Comparison of ENCODE assay signal across 8 cellular contexts in the genomic region with DNA sequence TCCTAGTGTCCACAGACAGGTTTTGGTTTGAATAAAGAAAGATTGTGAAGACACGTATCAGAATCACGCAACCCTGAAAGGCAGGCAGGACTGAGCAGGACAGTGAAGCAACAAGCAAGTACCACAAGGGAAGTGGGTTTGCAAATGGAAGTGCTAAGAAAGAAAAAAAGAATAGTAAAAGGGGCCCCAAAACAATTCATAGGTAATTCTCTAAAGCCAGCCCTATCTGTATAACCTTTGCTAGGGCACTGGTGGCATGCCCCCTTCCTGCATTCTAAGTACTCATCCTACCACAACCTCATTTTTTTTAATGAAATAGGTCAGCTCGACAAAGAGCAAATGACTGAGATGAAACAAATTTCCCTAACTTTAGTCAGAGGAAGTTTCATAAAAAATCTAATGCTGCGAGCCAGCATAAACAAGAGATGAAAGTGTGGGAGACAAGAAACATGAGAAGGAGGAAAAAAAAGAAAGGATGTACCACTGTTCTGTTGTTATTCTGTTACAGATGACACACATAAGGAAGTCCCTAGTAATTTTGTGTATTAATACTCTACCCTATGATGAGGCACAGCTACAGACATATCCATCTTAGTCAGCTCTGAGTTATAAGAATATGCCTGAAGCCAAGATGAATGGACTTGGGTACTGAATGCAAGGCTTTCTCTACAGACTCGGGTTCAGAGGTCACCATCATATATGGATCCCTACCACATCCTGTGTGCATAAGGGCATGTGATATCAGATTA. TPM values are rescaled to one million over a fixed set of nuclear protein-coding genes. Genes with fewer than 3 reads are reported as not detected.
DNase-seq lines count a peak whose midpoint lies in the region; ATAC-seq and TF ChIP-seq lines count a peak whose summit lies in the region.

No MANE protein-coding gene starts in this region.

- peak; percentile 72 for ATAC-seq in CD4-positive, alpha-beta T cell (ENCODE audit: poor library complexity)
- ATAC-seq in GM19395 (IDR thresholded peaks at IDR 0.05; ENCODE audit: unreplicated experiment) (peak; percentile 85), HG03432 (IDR thresholded peaks at IDR 0.05; ENCODE audit: unreplicated experiment) (peak; percentile 80), natural killer cell (peak; percentile 82 to 83 (median 82))

- peaks cover 47% of the 10 kb centered on the region for H3K4me1 Mint-ChIP-seq in CD4-positive, alpha-beta T cell (ENCODE audit: low read depth)
- H3K4me1 Mint-ChIP-seq in activated T-helper 2 cell treated with anti-CD3 and anti-CD28 coated beads, Interferon-gamma antibody, Interleukin-2, Interleukin-4, amounts not matched to agents 10 μg/mL and 5 μg/mL and 100 μg/mL, durations not matched to agents 14 hours and 24 hours and 36 hours (ENCODE audit: low read depth), result peaks cover 50% of the 10 kb centered on the region
- peaks cover 66 to 74% of the 10 kb centered on the region in 2 donors for H3K4me1 Mint-ChIP-seq in natural killer cell

- no peaks in the 10 kb centered on the region for H3K36me3 Mint-ChIP-seq in CD4-positive, alpha-beta T cell (ENCODE audit: low read depth)
- peaks cover 2% of the 10 kb centered on the region for H3K36me3 Mint-ChIP-seq in activated T-helper 2 cell treated with anti-CD3 and anti-CD28 coated beads, Interferon-gamma antibody, Interleukin-2, Interleukin-4, amounts not matched to agents 10 μg/mL and 5 μg/mL and 100 μg/mL, durations not matched to agents 14 hours and 24 hours and 36 hours (ENCODE audit: low read depth)
- no peaks in the 10 kb centered on the region for H3K36me3 Mint-ChIP-seq in natural killer cell

- H3K4me1 ChIP-seq in ascending aorta, result no peaks in the 10 kb centered on the region

- peak in 1 of 10 experiments; percentile 4 for DNase-seq in CD4-positive, alpha-beta T cell
- DNase-seq in activated T-helper 2 cell treated with anti-CD3 and anti-CD28 coated beads, Interferon-gamma antibody, Interleukin-2, Interleukin-4, amounts not matched to agents 10 μg/mL and 5 μg/mL and 100 μg/mL, durations not matched to agents 14 hours and 24 hours and 36 hours (ENCODE audit: low spot score), result no peak
- DNase-seq in natural killer cell, result peak; percentile 20
- DNase-seq in ascending aorta (ENCODE audit: low spot score in 2 of 2), result no peak
- DNase-seq in NCI-H2171 treated with DMSO at 0.1 percent for 48 hours (lab: John Stamatoyannopoulos, UW), result no peak
- no peak for DNase-seq in NCI-H1105 (lab: John Stamatoyannopoulos, UW)

- no peaks in the 10 kb centered on the region for H3K9me3 ChIP-seq in CD4-positive, alpha-beta T cell (ENCODE audit: control insufficient read depth, low read length)
- H3K9me3 ChIP-seq in ascending aorta, result no peaks in the 10 kb centered on the region

- POLR2A ChIA-PET in CD4-positive, alpha-beta T cell (lab: Charles Lee), result interaction anchor here (0.6 to 2.1 kb wide), 4 partner anchors 9 to 33 kb away, joined by 4 to 7 read pairs (median 6); a partner anchor contains a TSS

- CTCF ChIA-PET in CD4-positive, alpha-beta T cell (lab: Charles Lee), result interaction anchor here (1.0 to 1.3 kb wide), 2 partner anchors 29 to 30 kb away, joined by 3 read pairs; no protein-coding TSS in a partner anchor

- H3K9me3 Mint-ChIP-seq in CD4-positive, alpha-beta T cell, result no peaks in the 10 kb centered on the region
- no peaks in the 10 kb centered on the region for H3K9me3 Mint-ChIP-seq in activated T-helper 2 cell treated with anti-CD3 and anti-CD28 coated beads, Interferon-gamma antibody, Interleukin-2, Interleukin-4, amounts not matched to agents 10 μg/mL and 5 μg/mL and 100 μg/mL, durations not matched to agents 14 hours and 24 hours and 36 hours
- no peaks in the 10 kb centered on the region for H3K9me3 Mint-ChIP-seq in natural killer cell

- intact Hi-C loops in CD4-positive, alpha-beta T cell (cut with DNase I, micrococcal nuclease), result no loop called here
- intact Hi-C loops in activated T-helper 2 cell treated with anti-CD3 and anti-CD28 coated beads, Interferon-gamma antibody, Interleukin-2, Interleukin-4, amounts not matched to agents 10 μg/mL and 5 μg/mL and 100 μg/mL, durations not matched to agents 14 hours and 24 hours and 36 hours (cut with micrococcal nuclease), result loop anchor here (1.0 to 5.0 kb wide), 11 partner anchors 15 to 387 kb away; a partner anchor contains a TSS
- intact Hi-C loops in natural killer cell (cut with micrococcal nuclease) (loop anchor here (1.0 to 5.0 kb wide), 3 partner anchors 15 to 117 kb away; no protein-coding TSS in a partner anchor), ascending aorta (cut with DNase I) (no loop called here)

- H3K4me3 Mint-ChIP-seq in CD4-positive, alpha-beta T cell, result peak overlapping the region; percentile 59
- peak overlapping the region; percentile 63 for H3K4me3 Mint-ChIP-seq in activated T-helper 2 cell treated with anti-CD3 and anti-CD28 coated beads, Interferon-gamma antibody, Interleukin-2, Interleukin-4, amounts not matched to agents 10 μg/mL and 5 μg/mL and 100 μg/mL, durations not matched to agents 14 hours and 24 hours and 36 hours (ENCODE audit: low read depth)
- peak overlapping the region; percentile 85 for H3K4me3 Mint-ChIP-seq in natural killer cell

- H3K27ac ChIP-seq in CD4-positive, alpha-beta T cell (ENCODE audit: low read depth, low read length), result peak overlapping the region; percentile 24
- H3K27ac ChIP-seq in ascending aorta, result no peak overlapping the region

- H3K4me3 ChIP-seq in ascending aorta, result no peak overlapping the region

- H3K27me3 Mint-ChIP-seq in CD4-positive, alpha-beta T cell, result no peaks in the 10 kb centered on the region
- peaks cover 4% of the 10 kb centered on the region for H3K27me3 Mint-ChIP-seq in activated T-helper 2 cell treated with anti-CD3 and anti-CD28 coated beads, Interferon-gamma antibody, Interleukin-2, Interleukin-4, amounts not matched to agents 10 μg/mL and 5 μg/mL and 100 μg/mL, durations not matched to agents 14 hours and 24 hours and 36 hours (ENCODE audit: low read depth)
- H3K27me3 Mint-ChIP-seq in natural killer cell (ENCODE audit: low read depth in 2 of 2), result no peaks in the 10 kb centered on the region

- no peak for TF ChIP-seq CTCF in CD4-positive, alpha-beta T cell (IDR thresholded peaks at IDR 0.05)
- no peak for TF ChIP-seq CTCF in natural killer cell (IDR thresholded peaks at IDR 0.05)
- TF ChIP-seq CTCF in ascending aorta (IDR thresholded peaks at IDR 0.05), result no peak

- H3K27me3 ChIP-seq in CD4-positive, alpha-beta T cell (ENCODE audit: control insufficient read depth, insufficient read depth, low read length), result no peaks in the 10 kb centered on the region
- no peaks in the 10 kb centered on the region for H3K27me3 ChIP-seq in ascending aorta

- H3K36me3 ChIP-seq in ascending aorta, result no peaks in the 10 kb centered on the region

- peak overlapping the region; percentile 87 for H3K27ac Mint-ChIP-seq in CD4-positive, alpha-beta T cell
- peak overlapping the region; percentile 95 for H3K27ac Mint-ChIP-seq in activated T-helper 2 cell treated with anti-CD3 and anti-CD28 coated beads, Interferon-gamma antibody, Interleukin-2, Interleukin-4, amounts not matched to agents 10 μg/mL and 5 μg/mL and 100 μg/mL, durations not matched to agents 14 hours and 24 hours and 36 hours
- H3K27ac Mint-ChIP-seq in natural killer cell, result peak overlapping the region; percentile 95 to 99

RNA-seq across cellular contexts. Expression of a gene that starts 32.2 kb away (rescaled TPM):
- total RNA-seq in CD4-positive, alpha-beta T cell, result 1 to 10 TPM; 8.7 to 8.9 TPM
- 13.4 and 17.2 TPM in 2 replicates for total RNA-seq in activated T-helper 2 cell treated with anti-CD3 and anti-CD28 coated beads, Interferon-gamma antibody, Interleukin-2, Interleukin-4, amounts not matched to agents 10 μg/mL and 5 μg/mL and 100 μg/mL, durations not matched to agents 14 hours and 24 hours and 36 hours
- 100 to 1,000 TPM in 2 of 3 donors, 10 to 100 TPM in 1; 74.4 to 162 (median 133) TPM for total RNA-seq in natural killer cell
- 3.9 TPM for total RNA-seq in ascending aorta

Comparison
In these comparisons a context has a peak if more than half of its experiments do, and no peak if none do; other contexts are left out.
1. intact Hi-C loops: an anchor here in activated T-helper 2 cell treated with anti-CD3 and anti-CD28 coated beads, Interferon-gamma antibody, Interleukin-2, Interleukin-4, amounts not matched to agents 10 μg/mL and 5 μg/mL and 100 μg/mL, durations not matched to agents 14 hours and 24 hours and 36 hours (1.0 to 5.0 kb wide) and natural killer cell (1.0 to 5.0 kb wide); none called in CD4-positive, alpha-beta T cell and ascending aorta.